ENCODE assay signal across 17 cellular contexts in genomic region chr6:23980965-23981364, GRCh38.
"Had no signal": no experiment of that assay in that cellular context is flagged by ENCODE, and none has a peak within 500 bp of the region (broad histone marks: within the 10 kb centered on the region; RNA-seq: fewer than 3 reads in every experiment).

No MANE protein-coding gene starts in this region.

- H3K36me3 ChIP-seq: cardiac muscle cell, colonic mucosa, pancreas, stomach, thyroid gland, uterus had no signal

- H3K27ac ChIP-seq: cardiac muscle cell, colonic mucosa, pancreas, stomach, thyroid gland, uterus had no signal

- H3K4me3 ChIP-seq: cardiac muscle cell, colonic mucosa, pancreas, stomach, thyroid gland, uterus had no signal

- H3K27me3 ChIP-seq: cardiac muscle cell, colonic mucosa, pancreas, stomach, thyroid gland, uterus had no signal

- DNase-seq: activated CD4-positive, alpha-beta T cell treated with anti-CD3 and anti-CD28 coated beads, Interleukin-2, amount 50 U/mL, for 4 hours; activated CD4-positive, CD25-positive, alpha-beta regulatory T cell treated with anti-CD3 and anti-CD28 coated beads, Interleukin-2, amount 50 U/mL, for 72 hours; activated gamma-delta T cell; activated T-cell treated with anti-CD3 and anti-CD28 coated beads, Interleukin-2, amount 50 U/mL, for 4 hours; colonic mucosa; effector CD8-positive, alpha-beta T cell; left ventricle myocardium superior; mesenchymal stem cell; pancreas; retina; stimulated activated CD4-positive, alpha-beta T cell treated with anti-CD3 and anti-CD28 coated beads, Interleukin-15, amount 100 ng/mL, for 24 hours; stimulated activated CD4-positive, alpha-beta T cell treated with anti-CD3 and anti-CD28 coated beads, Interleukin-4, amount 100 ng/mL, for 24 hours; stomach; SW 1271; thyroid gland; uterus had no signal

- H3K4me1 ChIP-seq: colonic mucosa, pancreas, stomach, thyroid gland, uterus had no signal

- ATAC-seq: activated T-cell treated with anti-CD3 and anti-CD28 coated beads, Interleukin-2, amount 50 U/mL, for 4 hours; left ventricle myocardium superior; pancreas had no signal

- H3K9me3 ChIP-seq: colonic mucosa, pancreas, stomach, thyroid gland, uterus had no signal
